1 cellular context compared by ENCODE assay signal in the genomic region with DNA sequence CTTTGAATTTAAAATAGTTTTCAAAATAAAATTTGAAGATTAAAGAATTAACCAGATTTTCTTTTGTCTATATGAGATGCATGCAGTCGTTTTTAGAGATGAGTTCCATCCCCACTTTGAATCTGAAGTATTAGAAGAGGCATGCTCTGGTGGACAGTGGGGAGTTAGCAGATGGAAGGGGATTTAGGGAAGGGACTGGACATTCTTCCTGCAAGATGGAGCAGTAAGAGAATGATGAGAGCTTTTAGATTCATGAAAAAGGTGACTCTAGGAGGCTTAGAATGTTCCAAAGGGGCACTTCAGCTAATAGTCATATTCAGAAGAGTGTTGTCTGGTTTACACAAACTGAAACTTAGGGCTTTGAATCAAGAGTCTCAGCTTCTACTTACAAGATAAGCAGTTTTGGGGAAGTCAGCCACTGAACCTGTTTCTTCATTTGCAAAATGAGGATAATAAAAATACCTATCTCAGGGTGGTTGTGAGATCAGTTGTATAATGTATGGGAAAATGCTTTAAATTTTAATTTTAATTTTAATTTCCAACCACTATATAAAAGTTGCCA.
A peak's percentile ranks its signal among the peaks of the same experiment; 100 is the strongest.
TF ChIP-seq lines count a peak whose summit lies in the region.

No MANE protein-coding gene starts in this region.

TF ChIP-seq in GM12878, 131 proteins besides CTCF, POLR2A, EP300 and RAD21 (continued from another document):
- TF ChIP-seq, protein P1, sequence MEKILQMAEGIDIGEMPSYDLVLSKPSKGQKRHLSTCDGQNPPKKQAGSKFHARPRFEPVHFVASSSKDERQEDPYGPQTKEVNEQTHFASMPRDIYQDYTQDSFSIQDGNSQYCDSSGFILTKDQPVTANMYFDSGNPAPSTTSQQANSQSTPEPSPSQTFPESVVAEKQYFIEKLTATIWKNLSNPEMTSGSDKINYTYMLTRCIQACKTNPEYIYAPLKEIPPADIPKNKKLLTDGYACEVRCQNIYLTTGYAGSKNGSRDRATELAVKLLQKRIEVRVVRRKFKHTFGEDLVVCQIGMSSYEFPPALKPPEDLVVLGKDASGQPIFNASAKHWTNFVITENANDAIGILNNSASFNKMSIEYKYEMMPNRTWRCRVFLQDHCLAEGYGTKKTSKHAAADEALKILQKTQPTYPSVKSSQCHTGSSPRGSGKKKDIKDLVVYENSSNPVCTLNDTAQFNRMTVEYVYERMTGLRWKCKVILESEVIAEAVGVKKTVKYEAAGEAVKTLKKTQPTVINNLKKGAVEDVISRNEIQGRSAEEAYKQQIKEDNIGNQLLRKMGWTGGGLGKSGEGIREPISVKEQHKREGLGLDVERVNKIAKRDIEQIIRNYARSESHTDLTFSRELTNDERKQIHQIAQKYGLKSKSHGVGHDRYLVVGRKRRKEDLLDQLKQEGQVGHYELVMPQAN (conservative IDR thresholded peaks at IDR 0.05): no peak
- TF ChIP-seq ELK1 (IDR thresholded peaks at IDR 0.05; ENCODE audit: low read depth, low read length): no peak
- 0 out of 2 replicates have a peak, but pooled peaks have one; percentile 8 for TF ChIP-seq MXI1 (IDR thresholded peaks at IDR 0.05; ENCODE audit: low read depth, low read length)
- TF ChIP-seq TCF12 (IDR thresholded peaks at IDR 0.05; ENCODE audit: low read depth, low read length): no peak
- no peak for TF ChIP-seq BMI1 (IDR thresholded peaks at IDR 0.05; ENCODE audit: borderline replicate concordance)
